In genomic region chr1:226310637-226311195, GRCh38 we compare ENCODE assay signal across 12 cellular contexts. TPM values are rescaled to one million over a fixed set of nuclear protein-coding genes. Genes with fewer than 3 reads are reported as not detected.
A peak's percentile ranks its signal among the peaks of the same experiment; 100 is the strongest.
DNase-seq lines count a peak whose midpoint lies in the region; FAIRE-seq and TF ChIP-seq lines count a peak whose summit lies in the region.
"Had no signal": no experiment of that assay in that cellular context is flagged by ENCODE, and none has a peak within 500 bp of the region (broad histone marks: within the 10 kb centered on the region; RNA-seq: fewer than 3 reads in every experiment).

No MANE protein-coding gene starts in this region.

- FAIRE-seq in bronchial epithelial cell (lab: Jason Lieb, UNC): no peak
- FAIRE-seq: pancreas had no signal

- H4K12ac ChIP-seq in trophoblast cell (ENCODE audit: low read depth, low read length): no peak overlapping the region

- H3K4me2 ChIP-seq in trophoblast cell (ENCODE audit: low read length): no peak overlapping the region

- H4K8ac ChIP-seq in trophoblast cell (ENCODE audit: low read depth, low read length): no peak overlapping the region

- no peak overlapping the region for H3K14ac ChIP-seq in trophoblast cell (ENCODE audit: low read length)

- peak; percentile 17 for DNase-seq in GF-D8 (lab: John Stamatoyannopoulos, UW)
- DNase-seq in M059J (ENCODE audit: low read depth): peak; percentile 33
- peak; percentile 76 for DNase-seq in bronchial epithelial cell (ENCODE audit: low read depth)
- DNase-seq in trophoblast cell: no peak
- DNase-seq in NCI-H1694 (lab: John Stamatoyannopoulos, UW): no peak
- DNase-seq in iPS-NIHi7 (ENCODE audit: extremely low spot score): no peak
- DNase-seq in pons (ENCODE audit: low spot score): no peak
- DNase-seq: activated naive CD8-positive, alpha-beta T cell treated with anti-CD3 and anti-CD28 coated beads, Interleukin-2, amount 50 U/mL, for 24 hours; NCI-H187; pancreas; stimulated activated CD4-positive, alpha-beta T cell treated with anti-CD3 and anti-CD28 coated beads, Interleukin-2, amount 100 ng/mL, for 24 hours; T-helper 2 cell had no signal

- H3K4me3 ChIP-seq in bronchial epithelial cell (ENCODE audit: low read depth, low read length) (no peak overlapping the region), trophoblast cell (ENCODE audit: low read depth, low read length) (no peak overlapping the region)

- no peak overlapping the region for H3K23ac ChIP-seq in trophoblast cell (ENCODE audit: low read length)

- H2BK120ac ChIP-seq in trophoblast cell (ENCODE audit: insufficient read depth, low read length, poor library complexity): peak overlapping the region; percentile 1

- H3K79me2 ChIP-seq in trophoblast cell (ENCODE audit: control insufficient read depth, insufficient read depth, low read length, poor library complexity): peaks cover 14% of the 10 kb centered on the region

- no peak overlapping the region for H3K18ac ChIP-seq in trophoblast cell (ENCODE audit: low read length)

- H3K79me1 ChIP-seq in trophoblast cell (ENCODE audit: low read length): peaks cover 18% of the 10 kb centered on the region

- no CpG with 5 or more reads among the region's 2 CpGs for WGBS in trophoblast cell (ENCODE audit: extremely low coverage, insufficient coverage, insufficient read length)

- peak overlapping the region; percentile 13 for H2BK12ac ChIP-seq in trophoblast cell (ENCODE audit: low read length)

- H3K4me1 ChIP-seq in trophoblast cell (ENCODE audit: control insufficient read depth in 1 of 2, insufficient read depth in 2 of 2, low read length in 2 of 2): peaks cover 5 to 6% of the 10 kb centered on the region in 2 experiments

- H3K27me3 ChIP-seq in bronchial epithelial cell (ENCODE audit: control insufficient read depth, insufficient read depth, low read length) (no peaks in the 10 kb centered on the region), trophoblast cell (ENCODE audit: insufficient read depth, low read length) (no peaks in the 10 kb centered on the region)
- H3K27me3 ChIP-seq: pancreas had no signal

- no peak for TF ChIP-seq CTCF in bronchial epithelial cell (IDR thresholded peaks at IDR 0.05; ENCODE audit: insufficient read depth, low read length, severe bottlenecking)

- H4K91ac ChIP-seq in trophoblast cell (ENCODE audit: low read depth, low read length): peak overlapping the region; percentile 16

- H3K9me3 ChIP-seq in trophoblast cell (ENCODE audit: insufficient read depth, low read depth, low read length): no peaks in the 10 kb centered on the region
- H3K9me3 ChIP-seq: pancreas had no signal

- no peak overlapping the region for H2BK5ac ChIP-seq in trophoblast cell (ENCODE audit: low read depth, low read length, poor library complexity)

- H3K4ac ChIP-seq in trophoblast cell (ENCODE audit: low read depth, low read length): no peak overlapping the region

- no peak overlapping the region for H2AFZ ChIP-seq in trophoblast cell (ENCODE audit: insufficient read depth, low read length, poor library complexity)

- H2AK5ac ChIP-seq in trophoblast cell (ENCODE audit: low read length): no peak overlapping the region

- H3K36me3 ChIP-seq in bronchial epithelial cell (ENCODE audit: control insufficient read depth, insufficient read depth, low read length) (no peaks in the 10 kb centered on the region), trophoblast cell (ENCODE audit: control insufficient read depth in 1 of 2, insufficient read depth in 2 of 2, low read length in 2 of 2) (no peaks in the 10 kb centered on the region)
- H3K36me3 ChIP-seq: pancreas had no signal

- H3K9ac ChIP-seq in trophoblast cell (ENCODE audit: low read length): no peak overlapping the region

- H3K27ac ChIP-seq in trophoblast cell (ENCODE audit: low read depth, low read length): no peak overlapping the region
- H3K27ac ChIP-seq: pancreas had no signal

RNA-seq across cellular contexts. Expression of gene LIN9, which starts 1.8 kb away (rescaled TPM):
- 10.2 and 16.1 TPM in 2 replicates for total RNA-seq in M059J (2014; rRNA removed; shearing (Covaris generic))
- 2.6 and 3.2 TPM in 2 replicates for total RNA-seq in bronchial epithelial cell
- polyA plus RNA-seq in trophoblast cell (2013): 11.3 and 11.4 TPM in 2 replicates

Comparison
In these comparisons a context has a peak if more than half of its experiments do, and no peak if none do; other contexts are left out.
1. DNase-seq: peak in GF-D8 (single experiment), M059J (single experiment) and bronchial epithelial cell (single experiment); none in trophoblast cell (0 of 2), NCI-H1694 (single experiment), iPS-NIHi7 (single experiment) and pons (single experiment).